In the genomic region with DNA sequence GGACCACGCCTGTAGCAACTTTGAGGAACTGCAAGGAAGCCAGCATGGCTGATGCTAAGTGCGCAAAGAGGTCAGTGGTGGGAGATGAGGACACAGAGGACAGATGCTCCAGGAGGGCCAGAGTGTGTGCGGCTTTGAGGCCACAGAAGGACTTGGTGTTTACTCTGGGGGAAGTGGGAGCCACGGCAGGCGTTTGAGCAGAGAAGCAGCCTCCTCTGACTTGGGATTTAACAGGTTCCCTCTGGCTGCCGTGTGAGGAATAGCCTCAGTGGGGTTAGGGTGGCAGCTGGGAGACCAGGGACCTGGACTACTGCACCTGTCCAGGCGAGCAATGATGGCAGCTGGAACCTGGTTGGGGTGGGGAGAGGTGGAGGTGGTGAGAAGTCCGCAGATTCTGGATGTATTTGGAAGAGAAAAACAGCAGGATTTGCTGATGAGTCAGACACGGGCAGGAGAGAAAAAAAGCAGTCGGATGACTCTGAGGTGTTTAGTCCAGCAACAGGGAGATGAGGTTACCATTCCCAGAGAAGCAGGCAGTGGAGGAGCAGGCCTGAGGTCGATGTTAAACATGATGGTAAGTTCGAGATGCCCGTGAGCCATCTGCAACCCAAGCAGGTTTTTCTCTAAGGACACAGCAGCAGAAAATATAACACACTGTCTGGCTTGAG, we compare ENCODE assay signal across 8 cellular contexts.
A peak's percentile ranks its signal among the peaks of the same experiment; 100 is the strongest.
DNase-seq lines count a peak whose midpoint lies in the region; ATAC-seq and TF ChIP-seq lines count a peak whose summit lies in the region.

No MANE protein-coding gene starts in this region.

- H3K9me3 ChIP-seq in body of pancreas: no peaks in the 10 kb centered on the region
- no peaks in the 10 kb centered on the region for H3K9me3 ChIP-seq in mucosa of descending colon

- H3K4me1 ChIP-seq in body of pancreas: peaks cover 13% of the 10 kb centered on the region
- H3K4me1 ChIP-seq in mucosa of descending colon (ENCODE audit: low read depth): peaks cover 3% of the 10 kb centered on the region

- no peak for TF ChIP-seq POLR2A in body of pancreas (IDR thresholded peaks at IDR 0.05)

- intact Hi-C loops in body of pancreas (cut with DNase I) (no loop called here), mucosa of descending colon (cut with DNase I, micrococcal nuclease) (no loop called here)

- H3K27me3 ChIP-seq in body of pancreas: no peaks in the 10 kb centered on the region

- no peaks in the 10 kb centered on the region for H3K36me3 ChIP-seq in body of pancreas (replicated peaks in 1 of 2; ENCODE audit: insufficient read depth in 1 of 2, low read depth in 2 of 2)
- no peaks in the 10 kb centered on the region for H3K36me3 ChIP-seq in mucosa of descending colon (ENCODE audit: low read depth)

- TF ChIP-seq CTCF in body of pancreas (IDR thresholded peaks at IDR 0.05) (peak in 2 of 7 experiments; percentile 16 to 31), mucosa of descending colon (IDR thresholded peaks at IDR 0.05) (no peak)

- 57 to 64% methylated on average over 13 of the region's 13 CpGs for WGBS in body of pancreas, 2 donors

- ATAC-seq in body of pancreas (peak; percentile 42), mucosa of descending colon (peak; percentile 18), GM21367 (IDR thresholded peaks at IDR 0.05; ENCODE audit: unreplicated experiment) (no peak)

- DNase-seq in AG08395 (ENCODE audit: low spot score) (peak; percentile 72), NCI-H1694 (lab: John Stamatoyannopoulos, UW) (peak; percentile 87), body of pancreas (no peak), mucosa of descending colon (no peak), iPS-NIHi11 (ENCODE audit: low spot score) (no peak), NAMALWA (ENCODE audit: low spot score) (no peak)
- no peak for DNase-seq in activated naive CD4-positive, alpha-beta T cell treated with anti-CD3 and anti-CD28 coated beads, Interleukin-2, amount 50 U/mL, for 16 hours

- peak overlapping the region; percentile 19 to 60 (median 49) for H3K27ac ChIP-seq in body of pancreas

- H3K4me3 ChIP-seq in body of pancreas: no peak overlapping the region
- no peak overlapping the region for H3K4me3 ChIP-seq in mucosa of descending colon

Comparison
In these comparisons a context has a peak if more than half of its experiments do, and no peak if none do; other contexts are left out.
1. DNase-seq: peak in AG08395 (single experiment) and NCI-H1694 (single experiment); none in body of pancreas (0 of 4), mucosa of descending colon (0 of 3), activated naive CD4-positive, alpha-beta T cell treated with anti-CD3 and anti-CD28 coated beads, Interleukin-2, amount 50 U/mL, for 16 hours (single experiment), iPS-NIHi11 (single experiment) and NAMALWA (single experiment).